Comparison of ENCODE assay signal across 14 cellular contexts in genomic region chr2:127076924-127077323, GRCh38. TPM values are rescaled to one million over a fixed set of nuclear protein-coding genes. Genes with fewer than 3 reads are reported as not detected.
DNase-seq lines count a peak whose midpoint lies in the region; ATAC-seq and TF ChIP-seq lines count a peak whose summit lies in the region.
"Had no signal": no experiment of that assay in that cellular context is flagged by ENCODE, and none has a peak within 500 bp of the region (broad histone marks: within the 10 kb centered on the region; RNA-seq: fewer than 3 reads in every experiment).

No MANE protein-coding gene starts in this region.

- DNase-seq in stimulated activated naive CD8-positive, alpha-beta T cell treated with anti-CD3 and anti-CD28 coated beads, Interleukin-15, Interleukin-2, amounts not matched to agents 100 U/mL and 50 U/mL, for 24 hours, result no peak
- DNase-seq in natural killer cell (no peak), NAMALWA (ENCODE audit: low spot score) (no peak), cerebellum (ENCODE audit: low spot score) (no peak)
- DNase-seq in stimulated activated naive CD4-positive, alpha-beta T cell treated with Interleukin-2 at 50 U/mL for 16 hours (lab: John Stamatoyannopoulos, UW), result no peak
- DNase-seq: foreskin fibroblast, NCI-H1694 treated with DMSO at 0.1 percent for 48 hours, NCI-H510A, OCI-M1, pancreas, testis had no signal

- H3K27ac ChIP-seq in cingulate gyrus (ENCODE audit: low read depth, low read length), result peak overlapping the region; percentile 90
- H3K27ac ChIP-seq: pancreas, testis had no signal

- no peak for ATAC-seq in stimulated activated naive CD8-positive, alpha-beta T cell treated with anti-CD3 and anti-CD28 coated beads, Interleukin-15, Interleukin-2, amounts not matched to agents 100 U/mL and 50 U/mL, for 24 hours
- ATAC-seq in natural killer cell (no peak), HG02884 (IDR thresholded peaks at IDR 0.05; ENCODE audit: unreplicated experiment) (no peak)
- ATAC-seq: pancreas had no signal

- peak overlapping the region; percentile 54 for H3K27ac Mint-ChIP-seq in stimulated activated naive CD8-positive, alpha-beta T cell treated with anti-CD3 and anti-CD28 coated beads, Interleukin-15, Interleukin-2, amounts not matched to agents 100 ng/mL and 50 ng/mL, for 24 hours
- H3K27ac Mint-ChIP-seq in natural killer cell, result peak overlapping the region; percentile 93 to 97

- peaks cover 52% of the 10 kb centered on the region for H3K4me1 Mint-ChIP-seq in stimulated activated naive CD8-positive, alpha-beta T cell treated with anti-CD3 and anti-CD28 coated beads, Interleukin-15, Interleukin-2, amounts not matched to agents 100 ng/mL and 50 ng/mL, for 24 hours (ENCODE audit: low read depth)
- H3K4me1 Mint-ChIP-seq in natural killer cell, result peaks cover 55 to 86% of the 10 kb centered on the region in 2 donors

- H3K9me3 Mint-ChIP-seq in stimulated activated naive CD8-positive, alpha-beta T cell treated with anti-CD3 and anti-CD28 coated beads, Interleukin-15, Interleukin-2, amounts not matched to agents 100 ng/mL and 50 ng/mL, for 24 hours, result no peaks in the 10 kb centered on the region
- H3K9me3 Mint-ChIP-seq in natural killer cell, result no peaks in the 10 kb centered on the region

- TF ChIP-seq CTCF in natural killer cell (IDR thresholded peaks at IDR 0.05), result no peak

- no peaks in the 10 kb centered on the region for H3K27me3 Mint-ChIP-seq in stimulated activated naive CD8-positive, alpha-beta T cell treated with anti-CD3 and anti-CD28 coated beads, Interleukin-15, Interleukin-2, amounts not matched to agents 100 ng/mL and 50 ng/mL, for 24 hours
- no peaks in the 10 kb centered on the region for H3K27me3 Mint-ChIP-seq in natural killer cell (ENCODE audit: low read depth in 2 of 2)

- H3K4me3 Mint-ChIP-seq in stimulated activated naive CD8-positive, alpha-beta T cell treated with anti-CD3 and anti-CD28 coated beads, Interleukin-15, Interleukin-2, amounts not matched to agents 100 ng/mL and 50 ng/mL, for 24 hours, result no peak overlapping the region
- no peak overlapping the region for H3K4me3 Mint-ChIP-seq in natural killer cell

- intact Hi-C loops in natural killer cell (cut with micrococcal nuclease), result no loop called here

- H3K36me3 Mint-ChIP-seq in stimulated activated naive CD8-positive, alpha-beta T cell treated with anti-CD3 and anti-CD28 coated beads, Interleukin-15, Interleukin-2, amounts not matched to agents 100 ng/mL and 50 ng/mL, for 24 hours (ENCODE audit: low read depth), result peaks cover 10% of the 10 kb centered on the region
- no peaks in the 10 kb centered on the region for H3K36me3 Mint-ChIP-seq in natural killer cell

RNA-seq across cellular contexts. Expression of gene BIN1, which starts 30.0 kb away (rescaled TPM):
- total RNA-seq in natural killer cell (100 to 1,000 TPM in 2 of 3 donors, 10 to 100 TPM in 1; 73.5 to 131 (median 107) TPM), cerebellum (43.7 TPM)
